Comparison of ENCODE assay signal across 1 cellular context in the genomic region with DNA sequence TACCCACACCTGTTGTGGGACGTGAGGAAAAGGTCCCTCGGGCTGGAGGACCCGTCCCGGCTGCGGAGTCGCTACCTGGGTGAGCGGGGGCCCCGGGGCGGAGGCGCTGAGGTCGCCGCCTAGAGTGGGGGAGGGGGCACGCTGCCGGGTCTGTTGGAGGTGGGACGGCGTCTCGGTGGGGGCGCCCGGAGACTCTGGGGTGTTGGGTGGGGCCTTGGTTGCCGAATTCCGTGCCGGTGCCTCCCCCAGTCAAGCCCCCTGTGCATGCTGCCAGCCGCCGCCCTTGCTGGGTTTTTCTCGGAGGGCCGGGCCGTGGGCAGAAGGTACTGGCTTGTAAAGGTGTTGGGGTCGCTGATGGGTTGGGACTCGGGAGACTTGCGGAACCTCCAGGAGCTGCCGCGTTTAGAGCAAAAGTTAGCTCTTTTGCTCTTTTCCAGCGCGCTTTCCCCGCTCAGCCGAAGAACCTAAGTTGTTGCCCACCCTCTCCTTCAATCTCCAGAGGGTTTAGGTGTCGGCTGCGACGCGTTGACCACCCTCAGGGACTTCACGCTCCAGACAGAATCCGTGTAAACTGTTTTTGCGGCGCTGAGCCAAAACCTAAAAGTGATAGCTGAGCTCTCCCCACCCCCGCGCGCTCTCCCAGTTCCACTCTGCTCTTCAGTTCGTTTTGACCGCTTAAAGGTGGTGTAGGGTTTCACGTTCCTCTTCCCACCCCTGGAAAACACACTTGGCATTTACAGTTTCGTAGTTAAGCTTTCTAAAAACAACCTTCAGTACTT.
TF ChIP-seq lines count a peak whose summit lies in the region.

A gene (minus strand): TSS at position 143 of the 779 bp plus-strand sequence. CDS start 1,231 bp downstream, outside the sequence.

TF ChIP-seq in SK-N-SH, 30 proteins besides CTCF, POLR2A, EP300 and RAD21 (continued from another document):
- TF ChIP-seq, protein P1, sequence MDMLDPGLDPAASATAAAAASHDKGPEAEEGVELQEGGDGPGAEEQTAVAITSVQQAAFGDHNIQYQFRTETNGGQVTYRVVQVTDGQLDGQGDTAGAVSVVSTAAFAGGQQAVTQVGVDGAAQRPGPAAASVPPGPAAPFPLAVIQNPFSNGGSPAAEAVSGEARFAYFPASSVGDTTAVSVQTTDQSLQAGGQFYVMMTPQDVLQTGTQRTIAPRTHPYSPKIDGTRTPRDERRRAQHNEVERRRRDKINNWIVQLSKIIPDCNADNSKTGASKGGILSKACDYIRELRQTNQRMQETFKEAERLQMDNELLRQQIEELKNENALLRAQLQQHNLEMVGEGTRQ (IDR thresholded peaks at IDR 0.05; ENCODE audit: borderline replicate concordance, low read depth, low read length), result no peak
- TF ChIP-seq RFX5 (IDR thresholded peaks at IDR 0.05; ENCODE audit: low read length) (no peak), MEF2A (IDR thresholded peaks at IDR 0.05; ENCODE audit: borderline replicate concordance, low read depth) (no peak), RCOR1 (IDR thresholded peaks at IDR 0.05; ENCODE audit: low read length) (0 out of 2 replicates have a peak, but pooled peaks have one; percentile 13), TAF1 (IDR thresholded peaks at IDR 0.05; ENCODE audit: borderline replicate concordance, low read depth, low read length) (peak; percentile 73; the same call in 1 of the 2 replicates), POLR2AphosphoS5 (IDR thresholded peaks at IDR 0.05; ENCODE audit: low read depth, low read length) (0 out of 2 replicates have a peak, but pooled peaks have one; percentile 21), SMC3 (IDR thresholded peaks at IDR 0.05; ENCODE audit: low read depth, low read length) (no peak), JUND (IDR thresholded peaks at IDR 0.05) (no peak), EZH2phosphoT487 (IDR thresholded peaks at IDR 0.05; ENCODE audit: borderline replicate concordance, low read depth) (no peak), RXRA (IDR thresholded peaks at IDR 0.05; ENCODE audit: borderline replicate concordance, low read depth) (no peak), NRF1 (IDR thresholded peaks at IDR 0.05; ENCODE audit: low read depth, low read length) (no peak)
- TF ChIP-seq, protein P2, sequence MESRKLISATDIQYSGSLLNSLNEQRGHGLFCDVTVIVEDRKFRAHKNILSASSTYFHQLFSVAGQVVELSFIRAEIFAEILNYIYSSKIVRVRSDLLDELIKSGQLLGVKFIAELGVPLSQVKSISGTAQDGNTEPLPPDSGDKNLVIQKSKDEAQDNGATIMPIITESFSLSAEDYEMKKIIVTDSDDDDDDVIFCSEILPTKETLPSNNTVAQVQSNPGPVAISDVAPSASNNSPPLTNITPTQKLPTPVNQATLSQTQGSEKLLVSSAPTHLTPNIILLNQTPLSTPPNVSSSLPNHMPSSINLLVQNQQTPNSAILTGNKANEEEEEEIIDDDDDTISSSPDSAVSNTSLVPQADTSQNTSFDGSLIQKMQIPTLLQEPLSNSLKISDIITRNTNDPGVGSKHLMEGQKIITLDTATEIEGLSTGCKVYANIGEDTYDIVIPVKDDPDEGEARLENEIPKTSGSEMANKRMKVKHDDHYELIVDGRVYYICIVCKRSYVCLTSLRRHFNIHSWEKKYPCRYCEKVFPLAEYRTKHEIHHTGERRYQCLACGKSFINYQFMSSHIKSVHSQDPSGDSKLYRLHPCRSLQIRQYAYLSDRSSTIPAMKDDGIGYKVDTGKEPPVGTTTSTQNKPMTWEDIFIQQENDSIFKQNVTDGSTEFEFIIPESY (IDR thresholded peaks at IDR 0.05; ENCODE audit: borderline replicate concordance, low read depth), result no peak
- TF ChIP-seq, protein P3, sequence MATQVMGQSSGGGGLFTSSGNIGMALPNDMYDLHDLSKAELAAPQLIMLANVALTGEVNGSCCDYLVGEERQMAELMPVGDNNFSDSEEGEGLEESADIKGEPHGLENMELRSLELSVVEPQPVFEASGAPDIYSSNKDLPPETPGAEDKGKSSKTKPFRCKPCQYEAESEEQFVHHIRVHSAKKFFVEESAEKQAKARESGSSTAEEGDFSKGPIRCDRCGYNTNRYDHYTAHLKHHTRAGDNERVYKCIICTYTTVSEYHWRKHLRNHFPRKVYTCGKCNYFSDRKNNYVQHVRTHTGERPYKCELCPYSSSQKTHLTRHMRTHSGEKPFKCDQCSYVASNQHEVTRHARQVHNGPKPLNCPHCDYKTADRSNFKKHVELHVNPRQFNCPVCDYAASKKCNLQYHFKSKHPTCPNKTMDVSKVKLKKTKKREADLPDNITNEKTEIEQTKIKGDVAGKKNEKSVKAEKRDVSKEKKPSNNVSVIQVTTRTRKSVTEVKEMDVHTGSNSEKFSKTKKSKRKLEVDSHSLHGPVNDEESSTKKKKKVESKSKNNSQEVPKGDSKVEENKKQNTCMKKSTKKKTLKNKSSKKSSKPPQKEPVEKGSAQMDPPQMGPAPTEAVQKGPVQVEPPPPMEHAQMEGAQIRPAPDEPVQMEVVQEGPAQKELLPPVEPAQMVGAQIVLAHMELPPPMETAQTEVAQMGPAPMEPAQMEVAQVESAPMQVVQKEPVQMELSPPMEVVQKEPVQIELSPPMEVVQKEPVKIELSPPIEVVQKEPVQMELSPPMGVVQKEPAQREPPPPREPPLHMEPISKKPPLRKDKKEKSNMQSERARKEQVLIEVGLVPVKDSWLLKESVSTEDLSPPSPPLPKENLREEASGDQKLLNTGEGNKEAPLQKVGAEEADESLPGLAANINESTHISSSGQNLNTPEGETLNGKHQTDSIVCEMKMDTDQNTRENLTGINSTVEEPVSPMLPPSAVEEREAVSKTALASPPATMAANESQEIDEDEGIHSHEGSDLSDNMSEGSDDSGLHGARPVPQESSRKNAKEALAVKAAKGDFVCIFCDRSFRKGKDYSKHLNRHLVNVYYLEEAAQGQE (IDR thresholded peaks at IDR 0.05; ENCODE audit: low read depth, low read length), result 0 out of 2 replicates have a peak, but pooled peaks have one; percentile 22
- TF ChIP-seq, protein P4, sequence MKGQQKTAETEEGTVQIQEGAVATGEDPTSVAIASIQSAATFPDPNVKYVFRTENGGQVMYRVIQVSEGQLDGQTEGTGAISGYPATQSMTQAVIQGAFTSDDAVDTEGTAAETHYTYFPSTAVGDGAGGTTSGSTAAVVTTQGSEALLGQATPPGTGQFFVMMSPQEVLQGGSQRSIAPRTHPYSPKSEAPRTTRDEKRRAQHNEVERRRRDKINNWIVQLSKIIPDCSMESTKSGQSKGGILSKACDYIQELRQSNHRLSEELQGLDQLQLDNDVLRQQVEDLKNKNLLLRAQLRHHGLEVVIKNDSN (IDR thresholded peaks at IDR 0.05; ENCODE audit: borderline replicate concordance, low read depth), result no peak
- TF ChIP-seq, protein P5, sequence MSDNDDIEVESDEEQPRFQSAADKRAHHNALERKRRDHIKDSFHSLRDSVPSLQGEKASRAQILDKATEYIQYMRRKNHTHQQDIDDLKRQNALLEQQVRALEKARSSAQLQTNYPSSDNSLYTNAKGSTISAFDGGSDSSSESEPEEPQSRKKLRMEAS (IDR thresholded peaks at IDR 0.05; ENCODE audit: low read depth), result peak; percentile 59
